8 cellular contexts compared by ENCODE assay signal in genomic region chr9:134059661-134060395, GRCh38. TPM values are rescaled to one million over a fixed set of nuclear protein-coding genes. Genes with fewer than 3 reads are reported as not detected.
DNase-seq lines count a peak whose midpoint lies in the region; ATAC-seq, FAIRE-seq and TF ChIP-seq lines count a peak whose summit lies in the region.

No MANE protein-coding gene starts in this region.

- POLR2A ChIA-PET in HepG2 (lab: Yijun Ruan, JAX) = no interaction called here

- no peak for TF ChIP-seq CTCF in RWPE2 (IDR thresholded peaks at IDR 0.05; ENCODE audit: poor library complexity, severe bottlenecking)
- TF ChIP-seq CTCF in HepG2 (CRISPR knock-in tag; IDR thresholded peaks at IDR 0.05) = no peak

- H4K20me1 ChIP-seq in HepG2 (ENCODE audit: insufficient read depth, low read length) = peaks cover 32% of the 10 kb centered on the region; the same call in 1 of the 2 replicates

- H3K27ac ChIP-seq in RWPE2 (ENCODE audit: poor library complexity, severe bottlenecking) = peak overlapping the region; percentile 50
- no peak overlapping the region for H3K27ac ChIP-seq in HepG2 (ENCODE audit: extremely low read length, insufficient read depth, low read length)

- WGBS in HepG2 (ENCODE audit: low lambda C conversion rate) = 93% methylated on average over 14 of the region's 17 CpGs

- H3K4me1 ChIP-seq in RWPE2 (ENCODE audit: insufficient read depth, poor library complexity, severe bottlenecking) (peaks cover 24% of the 10 kb centered on the region), HepG2 (ENCODE audit: insufficient read depth, low read length) (peaks cover 85% of the 10 kb centered on the region)

- no peak for FAIRE-seq in HepG2 (lab: Jason Lieb, UNC)

- no peak for TF ChIP-seq RAD21 in HepG2 (CRISPR knock-in tag; IDR thresholded peaks at IDR 0.05)

- H3K79me2 ChIP-seq in HepG2 (ENCODE audit: insufficient read depth, low read length) = peaks cover 96% of the 10 kb centered on the region

- ATAC-seq in HG02852 (IDR thresholded peaks at IDR 0.05; ENCODE audit: unreplicated experiment) (peak; percentile 88), RWPE2 (ENCODE audit: low read depth) (no peak), HepG2 (peak; percentile 35; the same call in 2 of the 3 replicates)

- no peak for TF ChIP-seq EP300 in HepG2 (IDR thresholded peaks at IDR 0.05; ENCODE audit: low read depth in 2 of 2, low read length in 2 of 2)
- no peak for TF ChIP-seq EP300 in HepG2 (CRISPR knock-in tag; IDR thresholded peaks at IDR 0.05; ENCODE audit: borderline replicate concordance)

- no peak for TF ChIP-seq POLR2A in HepG2 (IDR thresholded peaks at IDR 0.05; ENCODE audit: insufficient read depth in 1 of 2, low read depth in 2 of 2, low read length in 2 of 2)

- no peaks in the 10 kb centered on the region for H3K9me3 ChIP-seq in RWPE2 (ENCODE audit: severe bottlenecking)
- no peaks in the 10 kb centered on the region for H3K9me3 ChIP-seq in HepG2 (ENCODE audit: low read length)

- in situ Hi-C loops in HepG2 (cut with HindIII; ENCODE audit: extremely low pct_ligation_motif_present, low pct_unique_long_range_greater_than_20kb) = loop anchor here (10.0 kb wide), 1 partner anchor 275 kb away; no protein-coding TSS in a partner anchor

- H3K36me3 ChIP-seq in RWPE2 (ENCODE audit: low read depth) = no peaks in the 10 kb centered on the region; the same call in 1 of the 2 replicates
- peaks cover 0 to 1% of the 10 kb centered on the region in 2 experiments; a peak in 2 of 5 replicates for H3K36me3 ChIP-seq in HepG2 (replicated peaks in 1 of 2; ENCODE audit: control insufficient read depth in 1 of 2, insufficient read depth in 2 of 2, low read length in 2 of 2)

- DNase-seq in activated T-cell treated with anti-CD3 and anti-CD28 coated beads, Interleukin-2, amount 50 U/mL, for 1 hour = peak; percentile 15
- DNase-seq in activated T-cell treated with anti-CD3 and anti-CD28 coated beads for 4 hours = no peak
- no peak for DNase-seq in RWPE2 (ENCODE audit: low spot score)
- no peak for DNase-seq in HepG2 (ENCODE audit: low spot score)
- no peak for DNase-seq in NK-92 (lab: John Stamatoyannopoulos, UW; ENCODE audit: unreplicated experiment)
- DNase-seq in NCI-H2196 (lab: John Stamatoyannopoulos, UW; ENCODE audit: unreplicated experiment) = no peak
- DNase-seq in NCI-H1092 treated with DMSO at 0.1 percent for 48 hours (lab: John Stamatoyannopoulos, UW) = no peak

- H2AFZ ChIP-seq in HepG2 (ENCODE audit: low read length) = no peak overlapping the region

- BruUV-seq in HepG2 (replicated peaks; lab: Mats Ljungman, UMichigan) = no TSS peak

- H3K4me3 ChIP-seq in RWPE2 (ENCODE audit: severe bottlenecking) (no peak overlapping the region), HepG2 (replicated peaks in 1 of 3; ENCODE audit: insufficient read depth in 1 of 3, low read depth in 2 of 3, low read length in 3 of 3) (no peak overlapping the region)

- CTCF ChIA-PET in HepG2 (lab: Yijun Ruan, JAX; ENCODE audit: low intra/inter-chr PET ratio, low total read pairs) = no interaction called here

- intact Hi-C loops in HepG2 (cut with micrococcal nuclease; ENCODE audit: unreplicated experiment) = no loop called here

- H3K4me2 ChIP-seq in HepG2 (ENCODE audit: low read depth, low read length) = no peak overlapping the region

- no peak overlapping the region for H3K9ac ChIP-seq in HepG2 (ENCODE audit: insufficient read depth, low read depth, low read length)

- H3K27me3 ChIP-seq in RWPE2 (ENCODE audit: insufficient read depth, poor library complexity, severe bottlenecking) (no peaks in the 10 kb centered on the region), HepG2 (ENCODE audit: control insufficient read depth in 1 of 2, insufficient read depth in 2 of 2, low read length in 2 of 2) (no peaks in the 10 kb centered on the region)

TF ChIP-seq in HepG2, 621 proteins besides CTCF, POLR2A, EP300 and RAD21 (continues in another document):
- TF ChIP-seq HNRNPL (IDR thresholded peaks at IDR 0.05; ENCODE audit: low read depth, low read length) = 0 out of 2 replicates have a peak, but pooled peaks have one; percentile 23

RNA-seq across cellular contexts. Expression of gene BRD3, which starts 8.0 kb away (rescaled TPM):
- total RNA-seq in HepG2 (2016; rRNA removed; fragmentation: Illumina TruSeq; extraction: Trizol) = 5.9 and 11.2 TPM in 2 replicates
- 1.2 TPM in 2 replicates for total RNA-seq in HepG2 (2016; cell fraction: cytosol; rRNA removed; fragmentation: Illumina TruSeq; extraction: Trizol; ENCODE audit: low read depth)
- 7.7 and 8.4 TPM in 2 replicates for total RNA-seq in HepG2 (2016; cell fraction: insoluble cytoplasmic fraction; rRNA removed; fragmentation: Illumina TruSeq; extraction: Trizol)
- total RNA-seq in HepG2 (2016; cell fraction: membrane; rRNA removed; fragmentation: Illumina TruSeq; extraction: Trizol) = 4.3 and 4.8 TPM in 2 replicates
- 8.6 and 9.0 TPM in 2 replicates for total RNA-seq in HepG2 (2016; cell fraction: nucleus; rRNA removed; fragmentation: Illumina TruSeq; extraction: Trizol)
- 12.8 and 12.9 TPM in 2 replicates for polyA plus RNA-seq in HepG2 (2011; rRNA removed)
- 7.3 and 8.3 TPM in 2 replicates for polyA plus RNA-seq in HepG2 (2011; cell fraction: cytosol; rRNA removed)
- polyA plus RNA-seq in HepG2 (2011; cell fraction: nucleus; rRNA removed) = 33.7 and 42.3 TPM in 2 replicates
- 22.7 and 27.4 TPM in 2 replicates for polyA plus RNA-seq in HepG2 (2012)
- polyA plus RNA-seq in HepG2 (2016; cell fraction: cytosol; fragmentation: Illumina TruSeq; extraction: Trizol; ENCODE audit: low read depth) = 1.8 and 2.3 TPM in 2 replicates
- polyA plus RNA-seq in HepG2 (2016; cell fraction: insoluble cytoplasmic fraction; fragmentation: Illumina TruSeq; extraction: Trizol; ENCODE audit: low read depth) = 12.6 and 17.1 TPM in 2 replicates
- 4.3 and 4.6 TPM in 2 replicates for polyA plus RNA-seq in HepG2 (2016; cell fraction: membrane; fragmentation: Illumina TruSeq; extraction: Trizol; ENCODE audit: low read depth)
- 21.2 and 21.4 TPM in 2 replicates for polyA plus RNA-seq in HepG2 (2016; cell fraction: nucleus; fragmentation: Illumina TruSeq; extraction: Trizol; ENCODE audit: insufficient read depth, low read depth)
- 15.0 and 25.5 TPM in 2 replicates for polyA minus RNA-seq in HepG2 (2011; rRNA and poly(A)+ RNA removed; ENCODE audit: low replicate concordance)
- 23.5 and 27.0 TPM in 2 replicates for polyA minus RNA-seq in HepG2 (2011; cell fraction: cytosol; rRNA and poly(A)+ RNA removed)
- polyA minus RNA-seq in HepG2 (2011; cell fraction: nucleus; rRNA and poly(A)+ RNA removed) = 13.3 and 16.8 TPM in 2 replicates

RNA-seq across cellular contexts. Expression of gene BRD3OS, which starts 34.5 kb away (rescaled TPM):
- total RNA-seq in HepG2 (2016; rRNA removed; fragmentation: Illumina TruSeq; extraction: Trizol) = 4.9 and 5.0 TPM in 2 replicates
- 2.6 and 4.1 TPM in 2 replicates for total RNA-seq in HepG2 (2016; cell fraction: cytosol; rRNA removed; fragmentation: Illumina TruSeq; extraction: Trizol; ENCODE audit: low read depth)
- 4.9 and 5.5 TPM in 2 replicates for total RNA-seq in HepG2 (2016; cell fraction: insoluble cytoplasmic fraction; rRNA removed; fragmentation: Illumina TruSeq; extraction: Trizol)
- 10.3 and 11.9 TPM in 2 replicates for total RNA-seq in HepG2 (2016; cell fraction: membrane; rRNA removed; fragmentation: Illumina TruSeq; extraction: Trizol)
- total RNA-seq in HepG2 (2016; cell fraction: nucleus; rRNA removed; fragmentation: Illumina TruSeq; extraction: Trizol) = 3.1 and 4.3 TPM in 2 replicates
- 3.9 and 5.7 TPM in 2 replicates for polyA plus RNA-seq in HepG2 (2011; rRNA removed)
- 3.3 and 4.0 TPM in 2 replicates for polyA plus RNA-seq in HepG2 (2011; cell fraction: cytosol; rRNA removed)
- 3.3 and 3.7 TPM in 2 replicates for polyA plus RNA-seq in HepG2 (2011; cell fraction: nucleus; rRNA removed)
- 2.3 and 2.6 TPM in 2 replicates for polyA plus RNA-seq in HepG2 (2012)
- polyA plus RNA-seq in HepG2 (2016; cell fraction: cytosol; fragmentation: Illumina TruSeq; extraction: Trizol; ENCODE audit: low read depth) = 4.5 and 6.0 TPM in 2 replicates
- 5.4 and 5.8 TPM in 2 replicates for polyA plus RNA-seq in HepG2 (2016; cell fraction: insoluble cytoplasmic fraction; fragmentation: Illumina TruSeq; extraction: Trizol; ENCODE audit: low read depth)
- polyA plus RNA-seq in HepG2 (2016; cell fraction: membrane; fragmentation: Illumina TruSeq; extraction: Trizol; ENCODE audit: low read depth) = 8.8 and 10.1 TPM in 2 replicates
- polyA plus RNA-seq in HepG2 (2016; cell fraction: nucleus; fragmentation: Illumina TruSeq; extraction: Trizol; ENCODE audit: insufficient read depth, low read depth) = 4.3 and 5.4 TPM in 2 replicates
- polyA minus RNA-seq in HepG2 (2011; rRNA and poly(A)+ RNA removed; ENCODE audit: low replicate concordance) = 5.6 and 12.7 TPM in 2 replicates
- 2.5 and 3.1 TPM in 2 replicates for polyA minus RNA-seq in HepG2 (2011; cell fraction: cytosol; rRNA and poly(A)+ RNA removed)
- polyA minus RNA-seq in HepG2 (2011; cell fraction: nucleus; rRNA and poly(A)+ RNA removed) = 1.5 and 2.1 TPM in 2 replicates
